ENCODE assay signal across 10 cellular contexts in genomic region chr6:70414813-70415212, GRCh38. TPM values are rescaled to one million over a fixed set of nuclear protein-coding genes. Genes with fewer than 3 reads are reported as not detected.
DNase-seq lines count a peak whose midpoint lies in the region; ATAC-seq, FAIRE-seq and TF ChIP-seq lines count a peak whose summit lies in the region.
"Had no signal": no experiment of that assay in that cellular context is flagged by ENCODE, and none has a peak within 500 bp of the region (broad histone marks: within the 10 kb centered on the region; RNA-seq: fewer than 3 reads in every experiment).

No MANE protein-coding gene starts in this region.

- H3F3A ChIP-seq in MM.1S (ENCODE audit: insufficient read depth, low read length) (peaks cover 12% of the 10 kb centered on the region), neural progenitor cell (ENCODE audit: low read depth) (peaks cover 11% of the 10 kb centered on the region)

- H2AFZ ChIP-seq in DND-41 (ENCODE audit: low read depth, low read length) (no peak overlapping the region), MM.1S (ENCODE audit: low read length) (peak overlapping the region; percentile 87; the same call in 1 of the 2 replicates), neural progenitor cell (replicated peaks) (peak overlapping the region; percentile 94)

- no peak for TF ChIP-seq POLR2A in upper lobe of left lung (IDR thresholded peaks at IDR 0.05)

- peak overlapping the region; percentile 86 to 95 for H3K4me3 Mint-ChIP-seq in effector memory CD8-positive, alpha-beta T cell
- peak overlapping the region; percentile 97 for H3K4me3 Mint-ChIP-seq in neural progenitor cell

- WGBS in upper lobe of left lung, 2 donors = 69 to 74% methylated on average over 2 of the region's 2 CpGs

- peaks cover 17 to 22% of the 10 kb centered on the region in 2 donors for H3K4me1 Mint-ChIP-seq in effector memory CD8-positive, alpha-beta T cell (ENCODE audit: low read depth in 2 of 2)
- peaks cover 15% of the 10 kb centered on the region for H3K4me1 Mint-ChIP-seq in neural progenitor cell

- H3K36me3 ChIP-seq in DND-41 (ENCODE audit: insufficient read depth, low read length) (no peaks in the 10 kb centered on the region; the same call in 1 of the 2 replicates), MM.1S (replicated peaks; ENCODE audit: insufficient read depth, low read length) (no peaks in the 10 kb centered on the region), neural progenitor cell (no peaks in the 10 kb centered on the region), upper lobe of left lung (peaks cover 0 to 15% (median 6%) of the 10 kb centered on the region in 4 donors)

- H3K4me1 ChIP-seq in DND-41 (ENCODE audit: insufficient read depth, low read length) (peaks cover 24% of the 10 kb centered on the region), MM.1S (ENCODE audit: low read length) (peaks cover 9% of the 10 kb centered on the region; the same call in 1 of the 2 replicates), neural progenitor cell (peaks cover 18% of the 10 kb centered on the region), upper lobe of left lung (peaks cover 5 to 25% (median 12%) of the 10 kb centered on the region in 4 donors)

- H3K27ac Mint-ChIP-seq in effector memory CD8-positive, alpha-beta T cell = peak overlapping the region in 1 of 2 donors; percentile 94
- H3K27ac Mint-ChIP-seq in neural progenitor cell = no peak overlapping the region

- TF ChIP-seq EP300 in upper lobe of left lung (IDR thresholded peaks at IDR 0.05) = no peak

- H3K9me3 ChIP-seq in DND-41 (ENCODE audit: insufficient read depth, low read length, severe bottlenecking) (no peaks in the 10 kb centered on the region), MM.1S (replicated peaks; ENCODE audit: insufficient read depth, low read length) (no peaks in the 10 kb centered on the region), neural progenitor cell (ENCODE audit: low read depth) (no peaks in the 10 kb centered on the region), upper lobe of left lung (no peaks in the 10 kb centered on the region)

- H3K36me3 Mint-ChIP-seq in effector memory CD8-positive, alpha-beta T cell (ENCODE audit: insufficient read depth) = peaks cover 10% of the 10 kb centered on the region
- peaks cover 13% of the 10 kb centered on the region for H3K36me3 Mint-ChIP-seq in neural progenitor cell

- H4K20me1 ChIP-seq in DND-41 (ENCODE audit: insufficient read depth, low read length) (no peaks in the 10 kb centered on the region), MM.1S (ENCODE audit: insufficient read depth, low read length) (no peaks in the 10 kb centered on the region), neural progenitor cell (ENCODE audit: low read depth) (peaks cover 7% of the 10 kb centered on the region)

- H3K79me2 ChIP-seq in DND-41 (ENCODE audit: insufficient read depth, low read length) = peaks cover 2% of the 10 kb centered on the region; the same call in 1 of the 2 replicates
- H3K79me2 ChIP-seq in MM.1S (ENCODE audit: low read length) = peaks cover 43% of the 10 kb centered on the region
- H3K79me2 ChIP-seq in neural progenitor cell (ENCODE audit: low read depth) = peaks cover 71% of the 10 kb centered on the region

- no peaks in the 10 kb centered on the region for H3K9me2 ChIP-seq in MM.1S (replicated peaks; ENCODE audit: insufficient read depth, low read length)

- H3K9me3 Mint-ChIP-seq in effector memory CD8-positive, alpha-beta T cell = no peaks in the 10 kb centered on the region
- no peaks in the 10 kb centered on the region for H3K9me3 Mint-ChIP-seq in neural progenitor cell

- TF ChIP-seq CTCF in DND-41 (IDR thresholded peaks at IDR 0.05; ENCODE audit: borderline replicate concordance, extremely low read depth, low read length, poor library complexity, severe bottlenecking) (no peak), MM.1S (IDR thresholded peaks at IDR 0.05; ENCODE audit: low read length) (no peak), neural progenitor cell (IDR thresholded peaks at IDR 0.05) (no peak), upper lobe of left lung (IDR thresholded peaks at IDR 0.05) (no peak)

- H3K4me3 ChIP-seq in DND-41 (ENCODE audit: low read depth in 1 of 2, low read length in 2 of 2) (peak overlapping the region; percentile 3 to 90; a peak in 1 of 4 replicates), MM.1S (ENCODE audit: low read length) (peak overlapping the region; percentile 82), neural progenitor cell (peak overlapping the region; percentile 84), upper lobe of left lung (peak overlapping the region in 2 of 4 donors; percentile 63 to 88)

- no peak for DNase-seq in DND-41
- no peak for DNase-seq in MM.1S
- DNase-seq in effector memory CD8-positive, alpha-beta T cell = no peak
- no peak for DNase-seq in neural progenitor cell (ENCODE audit: low spot score)
- no peak for DNase-seq in NCI-H1417 treated with DMSO at 0.1 percent for 48 hours (lab: John Stamatoyannopoulos, UW)
- DNase-seq in activated effector memory CD4-positive, alpha-beta T cell treated with anti-CD3 and anti-CD28 coated beads, Interleukin-2, amount 50 U/mL, for 16 hours = no peak
- no peak for DNase-seq in RCC 7860 (ENCODE audit: low spot score)
- DNase-seq in upper lobe of left lung = no peak
- DNase-seq: left colon, NCI-H1930 had no signal

- H3K27ac ChIP-seq in DND-41 (ENCODE audit: low read length) (no peak overlapping the region), MM.1S (ENCODE audit: low read length) (no peak overlapping the region), neural progenitor cell (no peak overlapping the region), upper lobe of left lung (peak overlapping the region in 1 of 4 donors; percentile 15)

- ATAC-seq in DND-41 (ENCODE audit: insufficient read depth, low read depth) (no peak), upper lobe of left lung (ENCODE audit: low FRiP score in 2 of 2) (no peak)
- no peak for ATAC-seq in effector memory CD8-positive, alpha-beta T cell (replicated peaks)
- ATAC-seq: left colon had no signal

- H3K27me3 ChIP-seq in DND-41 (ENCODE audit: insufficient read depth, low read length, poor library complexity) (no peaks in the 10 kb centered on the region), MM.1S (replicated peaks; ENCODE audit: insufficient read depth, low read length) (no peaks in the 10 kb centered on the region), neural progenitor cell (no peaks in the 10 kb centered on the region), upper lobe of left lung (no peaks in the 10 kb centered on the region)

- no peak overlapping the region for H3K9ac ChIP-seq in DND-41 (ENCODE audit: low read depth, low read length)
- H3K9ac ChIP-seq in MM.1S (ENCODE audit: low read length) = peak overlapping the region; percentile 78; the same call in 1 of the 2 replicates
- H3K9ac ChIP-seq in neural progenitor cell = peak overlapping the region; percentile 77

- H3K4me2 ChIP-seq in DND-41 (ENCODE audit: insufficient read depth, low read length) = peak overlapping the region; percentile 91; the same call in 1 of the 2 replicates
- peak overlapping the region; percentile 79 for H3K4me2 ChIP-seq in MM.1S (ENCODE audit: low read depth, low read length)
- H3K4me2 ChIP-seq in neural progenitor cell = peak overlapping the region; percentile 86

- no peaks in the 10 kb centered on the region for H3K27me3 Mint-ChIP-seq in effector memory CD8-positive, alpha-beta T cell
- peaks cover 5% of the 10 kb centered on the region for H3K27me3 Mint-ChIP-seq in neural progenitor cell (ENCODE audit: insufficient read depth, low read depth)

- no peak for FAIRE-seq in RCC 7860 (lab: Jason Lieb, UNC)

RNA-seq across cellular contexts. Expression of gene FAM135A, which starts 1.5 kb away (rescaled TPM):
- total RNA-seq in neural progenitor cell (ENCODE audit: low replicate concordance) (68.8 and 85.3 TPM in 2 replicates), upper lobe of left lung (10 to 100 TPM; 13.7 to 57.9 (median 29.2) TPM)
